8 cellular contexts compared by ENCODE assay signal in the genomic region with DNA sequence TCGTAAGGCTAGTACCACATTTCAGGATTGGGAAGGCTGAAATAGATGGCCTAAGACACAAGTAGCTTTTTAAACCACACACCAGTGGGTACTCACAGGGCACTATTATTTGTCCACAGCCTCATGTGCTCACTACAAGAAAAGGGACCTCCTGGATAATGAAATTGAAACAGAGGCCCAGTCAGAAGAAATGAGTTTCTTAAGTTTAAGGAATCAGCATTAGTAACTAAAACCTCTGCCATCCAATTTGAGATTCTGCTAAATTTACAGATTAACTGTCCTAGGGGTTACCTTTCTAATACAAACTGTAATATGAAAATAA. TPM values are rescaled to one million over a fixed set of nuclear protein-coding genes. Genes with fewer than 3 reads are reported as not detected.
DNase-seq lines count a peak whose midpoint lies in the region; ATAC-seq and TF ChIP-seq lines count a peak whose summit lies in the region.

No MANE protein-coding gene starts in this region.

- TF ChIP-seq CTCF in GM12864 (IDR thresholded peaks at IDR 0.05; ENCODE audit: low read depth, low read length, missing control alignments) (no peak), PC-9 (conservative IDR thresholded peaks at IDR 0.05) (no peak), epithelial cell of proximal tubule (conservative IDR thresholded peaks at IDR 0.05; ENCODE audit: low read depth, low read length) (no peak), psoas muscle (IDR thresholded peaks at IDR 0.05) (no peak)

- H3K4me2 ChIP-seq in PC-9: peak overlapping the region; percentile 97

- POLR2A ChIA-PET in PC-9 (lab: Charles Lee; ENCODE audit: unreplicated experiment): interaction anchor here (0.5 kb wide), 1 partner anchor 34 kb away, joined by 4 read pairs; no protein-coding TSS in a partner anchor

- no TSS peak for BruUV-seq in PC-9 (replicated peaks; lab: Mats Ljungman, UMichigan)

- intact Hi-C loops in PC-9 (cut with micrococcal nuclease; ENCODE audit: unreplicated experiment): loop anchor here (5.0 kb wide), 3 partner anchors 42 to 163 kb away; partner anchors contain the start of genes PMM2 and TMEM186
- intact Hi-C loops in psoas muscle (cut with DNase I): loop anchor here in 1 of 2 donors (2.0 to 10.0 kb wide), 3 partner anchors 92 to 164 kb away; no protein-coding TSS in a partner anchor
- intact Hi-C loops in Right ventricle myocardium inferior (cut with DNase I): loop anchor here (5.0 to 10.0 kb wide), 2 partner anchors 46 to 132 kb away; partner anchors contain the start of gene HAPSTR1

- no peak overlapping the region for H3K27ac ChIP-seq in PC-9
- peak overlapping the region; percentile 46 for H3K27ac ChIP-seq in psoas muscle

- no peaks in the 10 kb centered on the region for H3K27me3 ChIP-seq in PC-9 (ENCODE audit: insufficient read depth, low read depth)
- no peaks in the 10 kb centered on the region for H3K27me3 ChIP-seq in psoas muscle (ENCODE audit: insufficient read depth in 3 of 3, low read length in 2 of 3)

- no peaks in the 10 kb centered on the region for H3K9me2 ChIP-seq in PC-9 (ENCODE audit: insufficient read depth)

- ATAC-seq in psoas muscle: no peak
- ATAC-seq in HG02642 (IDR thresholded peaks at IDR 0.05; ENCODE audit: poor library complexity, unreplicated experiment): no peak
- no peak for ATAC-seq in Right ventricle myocardium inferior

- no peaks in the 10 kb centered on the region for H3K36me3 ChIP-seq in PC-9 (ENCODE audit: low read depth)
- no peaks in the 10 kb centered on the region for H3K36me3 ChIP-seq in psoas muscle (ENCODE audit: insufficient read depth in 1 of 2, low read depth in 1 of 2)

- 24 to 67% (median 25%) methylated on average over 1 of the region's 1 CpG for WGBS in psoas muscle, 3 donors

- H4K20me1 ChIP-seq in PC-9 (ENCODE audit: insufficient read depth): peaks cover 70% of the 10 kb centered on the region

- peak overlapping the region; percentile 73 for H3K4me3 ChIP-seq in GM12864 (ENCODE audit: low read depth, low read length)
- 0 out of 2 replicates have a peak overlapping the region, but pooled peaks have one; percentile 75 for H3K4me3 ChIP-seq in PC-9
- H3K4me3 ChIP-seq in epithelial cell of proximal tubule (ENCODE audit: low read depth, low read length): peak overlapping the region; percentile 6
- peak overlapping the region; percentile 43 for H3K4me3 ChIP-seq in psoas muscle

- no peak overlapping the region for H2AFZ ChIP-seq in PC-9

- H3F3A ChIP-seq in PC-9 (ENCODE audit: insufficient read depth, low read depth): no peaks in the 10 kb centered on the region; the same call in 1 of the 2 replicates

- CTCF ChIA-PET in PC-9 (lab: Charles Lee): interaction anchor here (0.6 kb wide), 1 partner anchor 54 kb away, joined by 10 read pairs; no protein-coding TSS in a partner anchor

- DNase-seq in GM12864 (ENCODE audit: low read depth) (no peak), PC-9 (no peak), epithelial cell of proximal tubule (ENCODE audit: low read depth) (no peak), psoas muscle (no peak), Ammon's horn (ENCODE audit: low spot score) (no peak), GOT3 (lab: John Stamatoyannopoulos, UW) (no peak), Right ventricle myocardium inferior (ENCODE audit: missing footprints) (no peak)

- no peaks in the 10 kb centered on the region for H3K9me3 ChIP-seq in PC-9 (ENCODE audit: insufficient read depth, low read depth)
- H3K9me3 ChIP-seq in psoas muscle: no peaks in the 10 kb centered on the region

- H3K4me1 ChIP-seq in PC-9 (replicated peaks; ENCODE audit: insufficient read depth) (peaks cover 38% of the 10 kb centered on the region), psoas muscle (peaks cover 66% of the 10 kb centered on the region)

- H3K79me2 ChIP-seq in PC-9 (ENCODE audit: low read depth): peaks cover 74% of the 10 kb centered on the region

RNA-seq across cellular contexts. Expression of gene USP7, which starts 3.0 kb away (rescaled TPM):
- 113 and 167 TPM in 2 replicates for total RNA-seq in PC-9 (2021)
- 58.6 and 91.4 TPM in 2 replicates for total RNA-seq in epithelial cell of proximal tubule
- total RNA-seq in psoas muscle: 100 to 1,000 TPM in 3 of 4 donors, 10 to 100 TPM in 1; 87.5 to 135 (median 120) TPM
- 100 to 1,000 TPM in 1 of 3 donors, 10 to 100 TPM in 2; 41.6 to 108 (median 47.1) TPM for polyA plus RNA-seq in psoas muscle
- total RNA-seq in Right ventricle myocardium inferior: 61.6 TPM

Comparison
In these comparisons a context has a peak if more than half of its experiments do, and no peak if none do; other contexts are left out.
1. H3K4me3 ChIP-seq: peak in every context shown above with its lines; median percentile 75 in PC-9; 73 in GM12864; 43 in psoas muscle; 6 in epithelial cell of proximal tubule.